In the genomic region with DNA sequence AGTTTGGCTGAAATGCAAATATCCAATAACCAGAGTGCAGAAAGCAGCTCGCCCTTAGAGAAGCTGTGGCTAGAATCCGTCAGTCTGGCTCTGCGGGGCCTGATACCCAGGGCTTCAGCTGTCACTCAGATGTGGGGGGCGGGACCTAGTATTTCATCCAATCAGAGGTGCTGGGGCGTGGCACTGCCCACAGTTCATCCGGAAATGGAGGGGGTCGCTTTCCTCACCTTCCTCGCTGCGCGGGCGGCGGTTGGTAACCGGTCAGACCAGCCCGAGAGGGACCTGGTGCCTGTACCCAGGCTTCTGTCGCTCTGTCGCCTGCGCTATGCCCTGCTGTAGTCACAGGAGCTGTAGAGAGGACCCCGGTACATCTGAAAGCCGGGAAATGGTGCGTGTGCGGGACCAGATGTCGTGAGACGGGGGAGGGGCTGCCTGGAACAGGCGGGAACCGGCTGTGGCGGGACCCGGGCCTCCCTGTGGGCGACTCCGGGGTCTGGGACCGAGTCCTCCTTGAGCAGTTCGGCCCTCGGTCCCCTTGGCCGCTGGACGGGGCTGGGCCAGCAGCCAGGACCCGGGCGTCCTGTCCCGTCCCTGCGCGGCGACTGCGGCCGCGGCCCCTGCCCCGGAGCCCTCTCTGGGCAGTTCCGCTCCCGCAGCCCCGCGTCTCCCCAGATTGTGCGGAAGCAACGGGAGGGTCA, we compare ENCODE assay signal across 8 cellular contexts. TPM values are rescaled to one million over a fixed set of nuclear protein-coding genes. Genes with fewer than 3 reads are reported as not detected.
A peak's percentile ranks its signal among the peaks of the same experiment; 100 is the strongest.
DNase-seq lines count a peak whose midpoint lies in the region; ATAC-seq, FAIRE-seq and TF ChIP-seq lines count a peak whose summit lies in the region.

Gene ZNF700, plus strand, starts transcription at position 222 of the 698 bp plus-strand sequence. Its CDS starts 104 bp downstream, at position 326.

- peak within 1 kb of the TSS; percentile 79 to 88 for H3K4me2 ChIP-seq in H1 (ENCODE audit: insufficient read depth in 1 of 2, low read depth in 2 of 2, low read length in 2 of 2)
- H3K4me2 ChIP-seq in mesenchymal stem cell (ENCODE audit: low read length, poor library complexity, severe bottlenecking) = peak within 1 kb of the TSS; percentile 75

- H3K36me3 ChIP-seq in NT2/D1 (ENCODE audit: insufficient read depth, insufficient read length, low read length) (peaks cover 18% of the 10 kb centered on the region), H1 (ENCODE audit: control insufficient read depth in 2 of 4, insufficient read depth in 4 of 4, low read length in 3 of 4) (no peaks in the 10 kb centered on the region), mesenchymal stem cell (ENCODE audit: control insufficient read depth in 1 of 2, insufficient read depth in 2 of 2, low read depth in 1 of 2, low read length in 2 of 2) (peaks cover 6 to 14% of the 10 kb centered on the region in 2 experiments)

- no peak within 1 kb of the TSS for H3K23ac ChIP-seq in H1 (ENCODE audit: insufficient read length)
- H3K23ac ChIP-seq in mesenchymal stem cell (ENCODE audit: low read length in 2 of 2) = peak within 1 kb of the TSS in 1 of 2 experiments; percentile 11

- no peak within 1 kb of the TSS for H3K56ac ChIP-seq in H1 (replicated peaks; ENCODE audit: insufficient read length, low read depth, low read length)

- peak within 1 kb of the TSS; percentile 98 for H3K4me3 Mint-ChIP-seq in activated CD8-positive, alpha-beta memory T cell treated with anti-CD3 and anti-CD28 coated beads, Interleukin-2, amount 10 ng/mL, durations not matched to agents 7 days and 5 days

- WGBS in H1 (ENCODE audit: extremely low coverage in 1 of 2, insufficient coverage in 1 of 2, insufficient read length in 1 of 2, insufficient replicate concordance in 2 of 2, low coverage in 1 of 2, low lambda C conversion rate in 2 of 2, missing lambda C conversion rate in 1 of 2), 2 experiments = 1% methylated on average over 45 of the region's 50 CpGs; no CpG with 5 or more reads in 1 of the 2 experiments
- under 1% methylated on average over 40 of the region's 50 CpGs for WGBS in mesenchymal stem cell

- H2BK5ac ChIP-seq in H1 (ENCODE audit: low read depth, low read length) (peak within 1 kb of the TSS; percentile 95), mesenchymal stem cell (ENCODE audit: low read depth, low read length, poor library complexity, severe bottlenecking) (peak within 1 kb of the TSS; percentile 97)

- H3K9me3 ChIP-seq in NT2/D1 (ENCODE audit: insufficient read depth, low read length) (peaks cover 5% of the 10 kb centered on the region; the same call in 1 of the 2 replicates), H1 (ENCODE audit: insufficient read depth in 2 of 2, low read depth in 1 of 2, low read length in 1 of 2) (no peaks in the 10 kb centered on the region; a peak in 1 of 4 replicates), mesenchymal stem cell (ENCODE audit: control insufficient read depth, low read length) (no peaks in the 10 kb centered on the region)

- TF ChIP-seq EP300 in H1 (IDR thresholded peaks at IDR 0.05; ENCODE audit: borderline replicate concordance in 1 of 2, low read depth in 2 of 2, low read length in 2 of 2) = 0 out of 3 replicates have a peak, but pooled peaks of 1 of the 2 experiments have one; percentile 17

- 0 out of 2 replicates have a peak within 1 kb of the TSS, but pooled peaks have one; percentile 34 for H2BK20ac ChIP-seq in H1 (ENCODE audit: low read length)

- peak within 1 kb of the TSS; percentile 100 for H4K8ac ChIP-seq in H1 (ENCODE audit: extremely low read depth, insufficient read depth, low read length)
- peak within 1 kb of the TSS; percentile 88 for H4K8ac ChIP-seq in mesenchymal stem cell (ENCODE audit: low read length)

- H4K91ac ChIP-seq in H1 (replicated peaks; ENCODE audit: insufficient read length, low read length) (peak within 1 kb of the TSS; percentile 85), mesenchymal stem cell (ENCODE audit: low read length) (peak within 1 kb of the TSS; percentile 83)

- H2AFZ ChIP-seq in H1 (ENCODE audit: low read length) (peak within 1 kb of the TSS; percentile 96), mesenchymal stem cell (ENCODE audit: low read depth, low read length) (peak within 1 kb of the TSS; percentile 89)

- peak; percentile 91 to 98 for TF ChIP-seq POLR2A in H1 (IDR thresholded peaks at IDR 0.05; ENCODE audit: control extremely low read depth in 1 of 2, low read depth in 2 of 2, low read length in 2 of 2)

- peaks cover 4% of the 10 kb centered on the region for H3K4me1 ChIP-seq in NT2/D1 (ENCODE audit: insufficient read depth, insufficient read length)
- peaks cover 0 to 3% (median 3%) of the 10 kb centered on the region in 4 experiments; a peak in 4 of 7 replicates for H3K4me1 ChIP-seq in H1 (replicated peaks in 1 of 4; ENCODE audit: control insufficient read depth in 3 of 4, insufficient read depth in 4 of 4, low read length in 3 of 4)
- peaks cover 5% of the 10 kb centered on the region for H3K4me1 ChIP-seq in mesenchymal stem cell (ENCODE audit: control insufficient read depth, insufficient read depth, low read depth, low read length)

- H4K20me1 ChIP-seq in H1 (replicated peaks in 1 of 2; ENCODE audit: control insufficient read depth in 1 of 2, insufficient read depth in 2 of 2, low read length in 2 of 2) = no peaks in the 10 kb centered on the region

- in situ Hi-C loops in Caki2 (cut with HindIII; ENCODE audit: low pct_unique_long_range_greater_than_20kb, low sequenced_read_pairs) = no loop called here

- no peaks in the 10 kb centered on the region for H3K79me1 ChIP-seq in H1 (ENCODE audit: low read depth, low read length)
- H3K79me1 ChIP-seq in mesenchymal stem cell (replicated peaks; ENCODE audit: low read length, poor library complexity, severe bottlenecking) = peaks cover 8% of the 10 kb centered on the region

- no peak within 1 kb of the TSS for H3K4ac ChIP-seq in H1 (replicated peaks; ENCODE audit: insufficient read length, low read depth, low read length)
- H3K4ac ChIP-seq in mesenchymal stem cell (ENCODE audit: low read depth in 1 of 2, low read length in 2 of 2) = peak within 1 kb of the TSS; percentile 69 to 89

- peak; percentile 86 for ATAC-seq in GM21390 (IDR thresholded peaks at IDR 0.05; ENCODE audit: unreplicated experiment)
- ATAC-seq in activated CD8-positive, alpha-beta memory T cell treated with anti-CD3 and anti-CD28 coated beads, Interleukin-2, amount 10 ng/mL, durations not matched to agents 7 days and 5 days = peak; percentile 92

- POLR2A ChIA-PET in H1 (lab: Charles Lee; ENCODE audit: partially characterized antibody) = interaction anchor here (0.9 to 5.1 kb wide), 10 partner anchors 9 to 216 kb away, joined by 3 to 45 read pairs (median 8); partner anchors contain the start of genes ZNF20, ZNF433, ZNF69 and ZNF763

- H3K79me2 ChIP-seq in H1 (ENCODE audit: control insufficient read depth in 1 of 2, insufficient read depth in 2 of 2, low read length in 2 of 2) = peaks cover 0 to 10% of the 10 kb centered on the region in 2 experiments; a peak in 2 of 4 replicates

- H3K14ac ChIP-seq in H1 (ENCODE audit: insufficient read length) (no peak within 1 kb of the TSS), mesenchymal stem cell (ENCODE audit: low read length in 2 of 2) (peak within 1 kb of the TSS; percentile 58 to 77)

- peak; percentile 63 for FAIRE-seq in H1 (lab: Jason Lieb, UNC)

- H2BK120ac ChIP-seq in H1 (replicated peaks; ENCODE audit: low read depth, low read length) (peak within 1 kb of the TSS; percentile 43), mesenchymal stem cell (ENCODE audit: low read depth, low read length) (peak within 1 kb of the TSS; percentile 89)

- H3K4me1 Mint-ChIP-seq in activated CD8-positive, alpha-beta memory T cell treated with anti-CD3 and anti-CD28 coated beads, Interleukin-2, amount 10 ng/mL, durations not matched to agents 7 days and 5 days = peaks cover 29% of the 10 kb centered on the region

- peaks cover 9% of the 10 kb centered on the region for H3K9me3 Mint-ChIP-seq in activated CD8-positive, alpha-beta memory T cell treated with anti-CD3 and anti-CD28 coated beads, Interleukin-2, amount 10 ng/mL, durations not matched to agents 7 days and 5 days (ENCODE audit: low read depth)

- H3K27ac ChIP-seq in H1 (ENCODE audit: low read depth, low read length) (peak within 1 kb of the TSS; percentile 95), mesenchymal stem cell (ENCODE audit: low read length, poor library complexity, severe bottlenecking) (peak within 1 kb of the TSS; percentile 99)

- H2BK15ac ChIP-seq in H1 (ENCODE audit: low read length) (no peak within 1 kb of the TSS), mesenchymal stem cell (ENCODE audit: low read depth, poor library complexity, severe bottlenecking) (peak within 1 kb of the TSS; percentile 97)

- H3K27ac Mint-ChIP-seq in activated CD8-positive, alpha-beta memory T cell treated with anti-CD3 and anti-CD28 coated beads, Interleukin-2, amount 10 ng/mL, durations not matched to agents 7 days and 5 days = peak within 1 kb of the TSS; percentile 99

- H3K4me3 ChIP-seq in NT2/D1 (ENCODE audit: insufficient read length, low read depth) = peak within 1 kb of the TSS; percentile 83
- peak within 1 kb of the TSS; percentile 65 to 82 (median 76) for H3K4me3 ChIP-seq in H1 (ENCODE audit: extremely low read depth in 1 of 4, insufficient read depth in 2 of 4, low read depth in 3 of 4, low read length in 4 of 4)
- peak within 1 kb of the TSS; percentile 87 to 93 for H3K4me3 ChIP-seq in mesenchymal stem cell (ENCODE audit: insufficient read depth in 1 of 2, low read depth in 1 of 2, low read length in 2 of 2)

- no peaks in the 10 kb centered on the region for H3K27me3 Mint-ChIP-seq in activated CD8-positive, alpha-beta memory T cell treated with anti-CD3 and anti-CD28 coated beads, Interleukin-2, amount 10 ng/mL, durations not matched to agents 7 days and 5 days

- no peak within 1 kb of the TSS for H2AK5ac ChIP-seq in H1 (ENCODE audit: low read depth, low read length)
- no peak within 1 kb of the TSS for H2AK5ac ChIP-seq in mesenchymal stem cell (ENCODE audit: low read length, severe bottlenecking)

- peak within 1 kb of the TSS; percentile 96; the same call in 1 of the 2 replicates for H2BK12ac ChIP-seq in H1 (ENCODE audit: low read depth, low read length)
- peak within 1 kb of the TSS in 1 of 2 experiments; percentile 78 for H2BK12ac ChIP-seq in mesenchymal stem cell (ENCODE audit: low read length in 2 of 2)

- peak within 1 kb of the TSS; percentile 99 for H3K9ac ChIP-seq in NT2/D1 (ENCODE audit: insufficient read length, low read depth)
- H3K9ac ChIP-seq in H1 (replicated peaks in 1 of 4; ENCODE audit: extremely low read depth in 1 of 4, low read depth in 3 of 4, low read length in 3 of 4) = peak within 1 kb of the TSS; percentile 86 to 89 (median 88)
- peak within 1 kb of the TSS; percentile 93 for H3K9ac ChIP-seq in mesenchymal stem cell (ENCODE audit: low read length)

- TF ChIP-seq RAD21 in H1 (IDR thresholded peaks at IDR 0.05 in 1 of 2, conservative IDR thresholded peaks at IDR 0.05 in 1 of 2; ENCODE audit: low read depth in 2 of 2, low read length in 2 of 2) = no peak

- CTCF ChIA-PET in activated CD8-positive, alpha-beta memory T cell treated with anti-CD3 and anti-CD28 coated beads, Interleukin-2, amount 10 ng/mL, durations not matched to agents 7 days and 5 days (lab: Charles Lee) = interaction anchor here (0.7 to 4.4 kb wide), 24 partner anchors 8 to 688 kb away, joined by 3 to 148 read pairs (median 6); partner anchors contain the start of genes ZNF136, ZNF20, ZNF491 and ZNF563
- CTCF ChIA-PET in H1 (lab: Charles Lee; ENCODE audit: partially characterized antibody) = interaction anchor here (0.8 to 10.3 kb wide), 12 partner anchors 9 to 190 kb away, joined by 3 to 144 read pairs (median 6); partner anchors contain the start of gene ZNF69

- peak within 1 kb of the TSS; percentile 98 for H4K5ac ChIP-seq in H1 (ENCODE audit: insufficient read length, low read depth, low read length)

- peak within 1 kb of the TSS; percentile 92; the same call in 1 of the 2 replicates for H3K18ac ChIP-seq in H1 (ENCODE audit: extremely low read depth, low read length)
- peak within 1 kb of the TSS; percentile 94 to 95 for H3K18ac ChIP-seq in mesenchymal stem cell (ENCODE audit: low read depth in 1 of 2, low read length in 2 of 2)

- peaks cover 5% of the 10 kb centered on the region; the same call in 1 of the 2 replicates for H3K23me2 ChIP-seq in H1 (ENCODE audit: low read depth, low read length)

- TF ChIP-seq CTCF in H1 (IDR thresholded peaks at IDR 0.05; ENCODE audit: control extremely low read depth in 1 of 3, insufficient read depth in 1 of 3, low read depth in 1 of 3, low read length in 3 of 3) = no peak

- no peaks in the 10 kb centered on the region for H3K27me3 ChIP-seq in NT2/D1 (ENCODE audit: insufficient read depth, insufficient read length)
- H3K27me3 ChIP-seq in H1 (replicated peaks in 1 of 4; ENCODE audit: control insufficient read depth in 3 of 4, extremely low read depth in 1 of 4, insufficient read depth in 3 of 4, low read length in 3 of 4) = 0 out of 7 replicates have a peak, but pooled peaks cover 0 to 3% (median 0%) of the 10 kb centered on the region in 4 experiments
- H3K27me3 ChIP-seq in mesenchymal stem cell (ENCODE audit: control insufficient read depth in 1 of 2, insufficient read depth in 1 of 2, low read length in 2 of 2) = no peaks in the 10 kb centered on the region

- H3K36me3 Mint-ChIP-seq in activated CD8-positive, alpha-beta memory T cell treated with anti-CD3 and anti-CD28 coated beads, Interleukin-2, amount 10 ng/mL, durations not matched to agents 7 days and 5 days = peaks cover 40% of the 10 kb centered on the region

- DNase-seq in Caki2 (ENCODE audit: low read depth) = peak; percentile 93
- peak in 75 of 76 experiments; percentile 57 to 98 (median 92) for DNase-seq in HUDEP-2 (lab: John Stamatoyannopoulos, UW; ENCODE audit: unreplicated experiment in 76 of 76)
- DNase-seq in NT2/D1 (ENCODE audit: low read depth, low spot score) = peak; percentile 87
- DNase-seq in activated CD8-positive, alpha-beta memory T cell treated with anti-CD3 and anti-CD28 coated beads, Interleukin-2, amount 10 ng/mL, durations not matched to agents 7 days and 5 days = peak; percentile 97
- peak; percentile 56 to 95 for DNase-seq in H1 (ENCODE audit: low read depth in 1 of 2, low spot score in 2 of 2)
- DNase-seq in mesenchymal stem cell = peak; percentile 93
- DNase-seq in stimulated activated CD8-positive, alpha-beta memory T cell treated with anti-CD3 and anti-CD28 coated beads, Interleukin-12 subunit alpha, Interleukin-12 subunit beta, amount 100 ng/mL, for 24 hours (ENCODE audit: extremely low read depth) = peak; percentile 87

RNA-seq across cellular contexts. Expression of gene ZNF700, which starts in this region (rescaled TPM):
- 2.8 and 11.5 TPM in 2 replicates for total RNA-seq in Caki2 (2014; rRNA removed; shearing (Covaris generic); ENCODE audit: low replicate concordance)
- total RNA-seq in activated CD8-positive, alpha-beta memory T cell treated with anti-CD3 and anti-CD28 coated beads, Interleukin-2, amount 10 ng/mL, durations not matched to agents 7 days and 5 days = 10 to 100 TPM; 16.9 to 24.1 TPM
- total RNA-seq in H1 (2021; fragmentation: NEBNext Ultra II Directional; extraction: Animal tissue kit (Norgen Biotek cat#: 25700)) = 9.4 and 10.5 TPM in 2 replicates
- polyA plus RNA-seq in H1 (2011; rRNA removed) = 1.5 and 3.0 TPM in 2 replicates
- polyA plus RNA-seq in H1 (2011; cell fraction: cytosol; rRNA removed) = 4.7 TPM
- 2.8 TPM for polyA plus RNA-seq in H1 (2011; cell fraction: nucleus; rRNA removed)
- polyA plus RNA-seq in H1 (2012, experiment 1 of 2) = 4.9 to 7.8 TPM (median 6.0 TPM) in 4 replicates
- polyA plus RNA-seq in H1 (2012, experiment 2 of 2) = 0.63 TPM
- 4.8 TPM for polyA plus RNA-seq in H1 (2013, experiment 1 of 2)
- 4.3 TPM for polyA plus RNA-seq in H1 (2013, experiment 2 of 2)
- 5.3 and 10.0 TPM in 2 replicates for polyA minus RNA-seq in H1 (2011; rRNA and poly(A)+ RNA removed)
- polyA minus RNA-seq in H1 (2011; cell fraction: cytosol; rRNA and poly(A)+ RNA removed) = 5.7 TPM
- polyA minus RNA-seq in H1 (2011; cell fraction: nucleus; rRNA and poly(A)+ RNA removed) = 9.8 TPM
- 2.6 TPM for polyA plus RNA-seq in mesenchymal stem cell (2013, experiment 1 of 2)
- polyA plus RNA-seq in mesenchymal stem cell (2013, experiment 2 of 2) = 2.5 TPM

Comparison
In these comparisons a context has a peak if more than half of its experiments do, and no peak if none do; other contexts are left out.
1. Peak in every context shown above with its lines: DNase-seq, ATAC-seq, H3K4me3 ChIP-seq and H3K27ac ChIP-seq.